8 cellular contexts compared by ENCODE assay signal in genomic region chr17:81483862-81484194, GRCh38. TPM values are rescaled to one million over a fixed set of nuclear protein-coding genes. Genes with fewer than 3 reads are reported as not detected.
DNase-seq lines count a peak whose midpoint lies in the region; ATAC-seq, FAIRE-seq and TF ChIP-seq lines count a peak whose summit lies in the region.

No MANE protein-coding gene starts in this region.

- peaks cover 49% of the 10 kb centered on the region for H3K27me3 Mint-ChIP-seq in GM23338 (ENCODE audit: insufficient read depth, low read depth, poor library complexity)
- H3K27me3 Mint-ChIP-seq in stimulated activated memory B cell treated with anti-CD40 and anti-IgM and Interleukin-4, amounts not matched to agents 10 μg/mL and 1 μg/mL and 100 μg/mL, for 72 hours, result peaks cover 52% of the 10 kb centered on the region

- no peaks in the 10 kb centered on the region for H4K20me1 ChIP-seq in GM23338 (replicated peaks; ENCODE audit: insufficient read depth)

- peak overlapping the region; percentile 89 for H3K4me2 ChIP-seq in GM23338

- H3K27ac Mint-ChIP-seq in GM23338, result no peak overlapping the region
- H3K27ac Mint-ChIP-seq in stimulated activated memory B cell treated with anti-CD40 and anti-IgM and Interleukin-4, amounts not matched to agents 10 μg/mL and 1 μg/mL and 100 μg/mL, for 72 hours, result peak overlapping the region; percentile 73

- H3K4me3 ChIP-seq in GM23338 (peak overlapping the region; percentile 73), iPS-15b (ENCODE audit: low read depth, low read length) (peak overlapping the region; percentile 63)

- H3K36me3 ChIP-seq in GM23338 (ENCODE audit: insufficient read depth) (no peaks in the 10 kb centered on the region), iPS-15b (ENCODE audit: control insufficient read depth, insufficient read depth, low read length) (no peaks in the 10 kb centered on the region)

- H3K9me3 Mint-ChIP-seq in GM23338, result peaks cover 3% of the 10 kb centered on the region; the same call in 1 of the 3 replicates
- H3K9me3 Mint-ChIP-seq in stimulated activated memory B cell treated with anti-CD40 and anti-IgM and Interleukin-4, amounts not matched to agents 10 μg/mL and 1 μg/mL and 100 μg/mL, for 72 hours, result no peaks in the 10 kb centered on the region

- H3K9me3 ChIP-seq in iPS-15b (ENCODE audit: control insufficient read depth, insufficient read depth, low read length), result no peaks in the 10 kb centered on the region

- peak overlapping the region; percentile 44; the same call in 2 of the 3 replicates for H3K4me3 Mint-ChIP-seq in GM23338
- H3K4me3 Mint-ChIP-seq in stimulated activated memory B cell treated with anti-CD40 and anti-IgM and Interleukin-4, amounts not matched to agents 10 μg/mL and 1 μg/mL and 100 μg/mL, for 72 hours, result peak overlapping the region; percentile 40

- H2AFZ ChIP-seq in GM23338, result peak overlapping the region; percentile 72

- DNase-seq in GM23338 (ENCODE audit: low spot score) (peak; percentile 52), NCI-H1048 (lab: John Stamatoyannopoulos, UW) (no peak), A172 (ENCODE audit: low spot score) (no peak), kidney glomerular epithelial cell (lab: John Stamatoyannopoulos, UW) (no peak), RCC 7860 (ENCODE audit: low spot score) (no peak)

- peak overlapping the region; percentile 24 for H3K9ac ChIP-seq in iPS-15b (ENCODE audit: low read depth, low read length)

- H3K27ac ChIP-seq in GM23338 (ENCODE audit: low read depth) (no peak overlapping the region), VCaP (peak overlapping the region; percentile 62; the same call in 1 of the 2 replicates)

- peaks cover 63% of the 10 kb centered on the region for H3K27me3 ChIP-seq in GM23338 (ENCODE audit: insufficient read depth)
- H3K27me3 ChIP-seq in iPS-15b (ENCODE audit: control insufficient read depth, insufficient read depth, low read length), result peaks cover 53% of the 10 kb centered on the region

- ATAC-seq in GM23338, result peak; percentile 11
- ATAC-seq in stimulated activated memory B cell treated with anti-CD40 and anti-IgM and Interleukin-4, amounts not matched to agents 10 μg/mL and 1 μg/mL and 100 μg/mL, for 72 hours, result no peak

- TF ChIP-seq CTCF in GM23338 (conservative IDR thresholded peaks at IDR 0.05; ENCODE audit: low read depth in 2 of 2), result no peak
- TF ChIP-seq CTCF in VCaP (conservative IDR thresholded peaks at IDR 0.05), result no peak

- H3K9me2 ChIP-seq in GM23338 (ENCODE audit: insufficient read depth), result no peaks in the 10 kb centered on the region

- no peaks in the 10 kb centered on the region for H3F3A ChIP-seq in GM23338 (replicated peaks; ENCODE audit: low read depth)

- peaks cover 2% of the 10 kb centered on the region; the same call in 1 of the 3 replicates for H3K4me1 Mint-ChIP-seq in GM23338
- peaks cover 23% of the 10 kb centered on the region for H3K4me1 Mint-ChIP-seq in stimulated activated memory B cell treated with anti-CD40 and anti-IgM and Interleukin-4, amounts not matched to agents 10 μg/mL and 1 μg/mL and 100 μg/mL, for 72 hours

- no peaks in the 10 kb centered on the region for H3K79me2 ChIP-seq in GM23338 (replicated peaks; ENCODE audit: insufficient read depth)

- FAIRE-seq in RCC 7860 (lab: Jason Lieb, UNC), result no peak

- H3K4me1 ChIP-seq in GM23338 (ENCODE audit: insufficient read depth), result peaks cover under 1% of the 10 kb centered on the region; the same call in 1 of the 2 replicates
- peaks cover 2% of the 10 kb centered on the region for H3K4me1 ChIP-seq in iPS-15b (ENCODE audit: control insufficient read depth, insufficient read depth, low read length)

- no peaks in the 10 kb centered on the region; the same call in 2 of the 3 replicates for H3K36me3 Mint-ChIP-seq in GM23338 (ENCODE audit: low read depth)
- H3K36me3 Mint-ChIP-seq in stimulated activated memory B cell treated with anti-CD40 and anti-IgM and Interleukin-4, amounts not matched to agents 10 μg/mL and 1 μg/mL and 100 μg/mL, for 72 hours, result no peaks in the 10 kb centered on the region

TF ChIP-seq in GM23338, 12 proteins besides CTCF, POLR2A, EP300 and RAD21:
- no peak for TF ChIP-seq ZNF114 (CRISPR knock-in tag; IDR thresholded peaks at IDR 0.05)
- no peak for TF ChIP-seq NANOG (IDR thresholded peaks at IDR 0.05; ENCODE audit: borderline replicate concordance)
- TF ChIP-seq JUNB (IDR thresholded peaks at IDR 0.05; ENCODE audit: unreplicated experiment), result no peak
- TF ChIP-seq ZNF331 (CRISPR knock-in tag; IDR thresholded peaks at IDR 0.05; ENCODE audit: low read depth), result no peak
- no peak for TF ChIP-seq STAT1 (IDR thresholded peaks at IDR 0.05; ENCODE audit: unreplicated experiment)
- TF ChIP-seq CREB1 (CRISPR knock-in tag; IDR thresholded peaks at IDR 0.05; ENCODE audit: low read depth), result no peak
- TF ChIP-seq POLR2AphosphoS5 (IDR thresholded peaks at IDR 0.05; ENCODE audit: low read depth), result no peak
- no peak for TF ChIP-seq EZH2phosphoT487 (IDR thresholded peaks at IDR 0.05; ENCODE audit: unreplicated experiment)
- no peak for TF ChIP-seq ZNF462 (CRISPR knock-in tag; IDR thresholded peaks at IDR 0.05)
TF ChIP-seq in GM23338: peak in this region for 0.

RNA-seq across cellular contexts. Expression of gene ACTG1, which starts 28.8 kb away (rescaled TPM):
- total RNA-seq in GM23338 (2014; rRNA removed; shearing (Covaris generic)), result 4,739 and 4,954 TPM in 2 replicates
- polyA plus RNA-seq in GM23338 (2016; fragmentation: Nextera tagmentation; extraction: Ambion mirVana), result 1,867 and 1,896 TPM in 2 replicates
- total RNA-seq in A172 (2014; rRNA removed; shearing (Covaris generic)), result 5,134 and 6,456 TPM in 2 replicates

RNA-seq across cellular contexts. Expression of gene FSCN2, which starts 44.3 kb away (rescaled TPM):
- total RNA-seq in GM23338 (2014; rRNA removed; shearing (Covaris generic)), result 1.6 TPM in 1 of 2 replicates, not detected in the other
- polyA plus RNA-seq in GM23338 (2016; fragmentation: Nextera tagmentation; extraction: Ambion mirVana), result 0.13 TPM in 1 of 2 replicates, not detected in the other
- total RNA-seq in A172 (2014; rRNA removed; shearing (Covaris generic)), result 0.81 and 1.7 TPM in 2 replicates
